2 cellular contexts compared by ENCODE assay signal in the genomic region with DNA sequence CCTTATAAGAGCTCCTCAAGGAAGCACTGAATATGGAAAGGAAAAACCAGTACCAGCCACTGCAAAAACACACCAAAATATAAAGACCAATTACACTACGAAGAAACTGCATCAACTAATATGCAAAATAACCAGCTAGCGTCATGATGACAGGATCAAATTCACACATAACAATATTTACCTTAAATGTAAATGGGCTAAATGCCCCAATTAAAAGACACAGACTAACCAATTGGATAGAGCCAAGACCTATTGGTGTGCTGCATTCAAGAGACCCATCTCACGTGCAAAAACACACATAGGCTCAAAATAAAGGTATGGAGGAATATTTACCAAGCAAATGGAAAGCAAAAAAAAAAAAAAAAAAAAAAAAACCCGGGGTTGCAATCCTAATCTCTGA.
DNase-seq lines count a peak whose midpoint lies in the region; ATAC-seq, FAIRE-seq and TF ChIP-seq lines count a peak whose summit lies in the region.
"Not testable (repeated sequence)": the region's sequence is repeated elsewhere in the genome, so short reads cannot be mapped to it uniquely, and the experiment has no call there.

No MANE protein-coding gene starts in this region.

- not testable (repeated sequence) for H3K27me3 Mint-ChIP-seq in activated CD4-positive, alpha-beta T cell treated with anti-CD3 and anti-CD28 coated beads, Interleukin-2, amount 10 ng/mL, durations not matched to agents 24 days and 14 days

- H3K79me2 ChIP-seq in K562 (ENCODE audit: control insufficient read depth, insufficient read depth, low read length) = not testable (repeated sequence)

- not testable (repeated sequence) for H3K9me3 ChIP-seq in K562 (replicated peaks; ENCODE audit: control insufficient read depth, insufficient read depth, low read depth, low read length)

- H3K36me3 ChIP-seq in K562 (ENCODE audit: control insufficient read depth, insufficient read depth, low read length) = not testable (repeated sequence)

- in situ Hi-C loops in K562 (cut with MboI) = loop anchor here (10.0 to 25.0 kb wide), 2 partner anchors 400 to 948 kb away; no protein-coding TSS in a partner anchor

- H2AFZ ChIP-seq in K562 (ENCODE audit: low read depth, low read length) = not testable (repeated sequence)

- H3K4me3 ChIP-seq in K562 = not testable (repeated sequence)

- H3K36me3 Mint-ChIP-seq in activated CD4-positive, alpha-beta T cell treated with anti-CD3 and anti-CD28 coated beads, Interleukin-2, amount 10 ng/mL, durations not matched to agents 24 days and 14 days (ENCODE audit: low read depth) = not testable (repeated sequence)

- H3K27ac Mint-ChIP-seq in activated CD4-positive, alpha-beta T cell treated with anti-CD3 and anti-CD28 coated beads, Interleukin-2, amount 10 ng/mL, durations not matched to agents 24 days and 14 days = not testable (repeated sequence)

- not testable (repeated sequence) for H3K4me1 Mint-ChIP-seq in activated CD4-positive, alpha-beta T cell treated with anti-CD3 and anti-CD28 coated beads, Interleukin-2, amount 10 ng/mL, durations not matched to agents 24 days and 14 days

- TF ChIP-seq RAD21 in K562 (CRISPR knock-in tag; conservative IDR thresholded peaks at IDR 0.05 in 1 of 2, IDR thresholded peaks at IDR 0.05 in 1 of 2) = not testable (repeated sequence)

- H3K4me1 ChIP-seq in K562 (replicated peaks in 1 of 2; ENCODE audit: control insufficient read depth in 2 of 2, insufficient read depth in 2 of 2, low read length in 2 of 2) = not testable (repeated sequence)

- not testable (repeated sequence) for H3K4me3 Mint-ChIP-seq in activated CD4-positive, alpha-beta T cell treated with anti-CD3 and anti-CD28 coated beads, Interleukin-2, amount 10 ng/mL, durations not matched to agents 24 days and 14 days

- POLR2A ChIA-PET in K562 (lab: Yijun Ruan, JAX) = not testable (repeated sequence)

- ATAC-seq in K562 = not testable (repeated sequence)

- not testable (repeated sequence) for FAIRE-seq in K562 (lab: Jason Lieb, UNC)

- not testable (repeated sequence) for TF ChIP-seq CTCF in K562 (IDR thresholded peaks at IDR 0.05 in 2 of 3, conservative IDR thresholded peaks at IDR 0.05 in 1 of 3; ENCODE audit: insufficient read depth in 2 of 3, low read depth in 1 of 3, low read length in 3 of 3)

- H3K9ac ChIP-seq in K562 (ENCODE audit: insufficient read depth in 1 of 2, low read depth in 2 of 2, low read length in 2 of 2) = not testable (repeated sequence)

- BruUV-seq in K562 (replicated peaks; lab: Mats Ljungman, UMichigan) = not testable (repeated sequence)

- H3K9me3 Mint-ChIP-seq in activated CD4-positive, alpha-beta T cell treated with anti-CD3 and anti-CD28 coated beads, Interleukin-2, amount 10 ng/mL, durations not matched to agents 24 days and 14 days = peaks cover 15% of the 10 kb centered on the region

- CTCF ChIA-PET in K562 (lab: Yijun Ruan, JAX; ENCODE audit: low intra/inter-chr PET ratio) = not testable (repeated sequence)

- not testable (repeated sequence) for H3K9me1 ChIP-seq in K562 (ENCODE audit: control insufficient read depth, insufficient read depth, low read length)

- H3K27me3 ChIP-seq in K562 (ENCODE audit: control insufficient read depth in 2 of 2, insufficient read depth in 2 of 2, low read length in 2 of 2) = not testable (repeated sequence)

- not testable (repeated sequence) for TF ChIP-seq POLR2A in K562 (conservative IDR thresholded peaks at IDR 0.05)

- intact Hi-C loops in activated CD4-positive, alpha-beta T cell treated with anti-CD3 and anti-CD28 coated beads, Interleukin-2, amount 10 ng/mL, durations not matched to agents 24 days and 14 days (cut with micrococcal nuclease) = not testable (repeated sequence)
- intact Hi-C loops in K562 (cut with micrococcal nuclease) = loop anchor here (10.0 kb wide), 1 partner anchor 528 kb away; no protein-coding TSS in a partner anchor

- not testable (repeated sequence) for H3K4me2 ChIP-seq in K562 (ENCODE audit: insufficient read depth, low read length)

- not testable (repeated sequence) for H3K27ac ChIP-seq in K562 (ENCODE audit: extremely low read depth, low read depth, low read length)

- not testable (repeated sequence) for TF ChIP-seq EP300 in K562 (IDR thresholded peaks at IDR 0.05; ENCODE audit: low read length)

- 3% methylated on average over 3 of the region's 4 CpGs for WGBS in K562 (ENCODE audit: insufficient coverage, low coverage, missing lambda C conversion rate)

- not testable (repeated sequence) for H4K20me1 ChIP-seq in K562 (replicated peaks; ENCODE audit: control insufficient read depth, insufficient read depth, low read length)

- DNase-seq in activated CD4-positive, alpha-beta T cell treated with anti-CD3 and anti-CD28 coated beads, Interleukin-2, amount 10 ng/mL, durations not matched to agents 24 days and 14 days = peak; percentile 2
- DNase-seq in K562 (ENCODE audit: extremely low read depth in 1 of 4, low spot score in 3 of 4) = not testable (repeated sequence)

TF ChIP-seq in K562, 482 proteins besides CTCF, POLR2A, EP300 and RAD21:
- peak; percentile 91 for TF ChIP-seq ZNF507 (tag; conservative IDR thresholded peaks at IDR 0.05)
